23 cellular contexts compared by ENCODE assay signal in genomic region chr7:23003505-23004246, GRCh38. TPM values are rescaled to one million over a fixed set of nuclear protein-coding genes. Genes with fewer than 3 reads are reported as not detected.
DNase-seq lines count a peak whose midpoint lies in the region; ATAC-seq and TF ChIP-seq lines count a peak whose summit lies in the region.
"Had no signal": no experiment of that assay in that cellular context is flagged by ENCODE, and none has a peak within 500 bp of the region (broad histone marks: within the 10 kb centered on the region; RNA-seq: fewer than 3 reads in every experiment).

No MANE protein-coding gene starts in this region.

- no peaks in the 10 kb centered on the region for H4K20me1 ChIP-seq in MM.1S (ENCODE audit: insufficient read depth, low read length)
- H4K20me1 ChIP-seq in OCI-LY7 (ENCODE audit: insufficient read depth, low read length) = peaks cover 25% of the 10 kb centered on the region

- no peak for TF ChIP-seq CTCF in MM.1S (IDR thresholded peaks at IDR 0.05; ENCODE audit: low read length)
- TF ChIP-seq CTCF in chondrocyte (IDR thresholded peaks at IDR 0.05) = no peak
- TF ChIP-seq CTCF in retinal pigment epithelial cell (conservative IDR thresholded peaks at IDR 0.05; ENCODE audit: low read depth, low read length) = no peak
- TF ChIP-seq CTCF in OCI-LY7 (conservative IDR thresholded peaks at IDR 0.05; ENCODE audit: low read length) = no peak

- no peak overlapping the region for H3K4me3 Mint-ChIP-seq in chondrocyte (ENCODE audit: unreplicated experiment)
- H3K4me3 Mint-ChIP-seq: activated naive CD8-positive, alpha-beta T cell treated with anti-CD3 and anti-CD28 coated beads for 36 hours; immature natural killer cell had no signal

- no peaks in the 10 kb centered on the region for H3K9me3 ChIP-seq in MM.1S (replicated peaks; ENCODE audit: insufficient read depth, low read length)
- H3K9me3 ChIP-seq in OCI-LY7 (ENCODE audit: low read length) = no peaks in the 10 kb centered on the region
- H3K9me3 ChIP-seq: A549, colonic mucosa, left lung, uterus had no signal

- H3K79me2 ChIP-seq in MM.1S (ENCODE audit: low read length) (peaks cover 94% of the 10 kb centered on the region), OCI-LY7 (ENCODE audit: insufficient read depth, low read depth, low read length) (peaks cover 100% of the 10 kb centered on the region)

- ATAC-seq in esophagus mucosa (no peak), Right ventricle myocardium inferior (no peak)
- ATAC-seq: A549, left lung had no signal

- intact Hi-C loops in OCI-LY7 (cut with micrococcal nuclease; ENCODE audit: unreplicated experiment) = no loop called here
- intact Hi-C loops in Right ventricle myocardium inferior (cut with DNase I) = no loop called here

- DNase-seq in DMS 273 (lab: John Stamatoyannopoulos, UW; ENCODE audit: unreplicated experiment) (peak; percentile 48), MM.1S (no peak), chondrocyte (ENCODE audit: low spot score) (no peak), retinal pigment epithelial cell (ENCODE audit: low read depth) (no peak), RKO (ENCODE audit: low spot score) (no peak), OCI-LY7 (ENCODE audit: low spot score) (no peak), Right ventricle myocardium inferior (ENCODE audit: missing footprints) (no peak)
- DNase-seq: activated CD4-positive, CD25-positive, alpha-beta regulatory T cell treated with anti-CD3 and anti-CD28 coated beads, Interleukin-2, amount 50 U/mL, for 72 hours; activated CD8-positive, alpha-beta memory T cell treated with anti-CD3 and anti-CD28 coated beads for 24 hours; activated naive CD8-positive, alpha-beta T cell treated with anti-CD3 and anti-CD28 coated beads for 36 hours; colonic mucosa; immature natural killer cell; left lung; NCI-H187; NCI-H2227 treated with DMSO at 0.1 percent for 48 hours; stimulated activated CD8-positive, alpha-beta memory T cell treated with anti-CD3 and anti-CD28 coated beads, Interleukin-4, amount 100 ng/mL, for 48 hours; uterus had no signal

- H3F3A ChIP-seq in MM.1S (ENCODE audit: insufficient read depth, low read length) = peaks cover 26% of the 10 kb centered on the region

- peaks cover 38% of the 10 kb centered on the region for H3K4me1 Mint-ChIP-seq in chondrocyte (ENCODE audit: low read depth)

- H3K4me1 ChIP-seq in MM.1S (ENCODE audit: low read length) (peaks cover 47% of the 10 kb centered on the region), OCI-LY7 (ENCODE audit: insufficient read depth, low read length, poor library complexity, severe bottlenecking) (peaks cover 50% of the 10 kb centered on the region)
- H3K4me1 ChIP-seq: A549, colonic mucosa, left lung, uterus had no signal

- no peak overlapping the region for H3K9ac ChIP-seq in MM.1S (ENCODE audit: low read length)

- H2AFZ ChIP-seq in MM.1S (ENCODE audit: low read length) = no peak overlapping the region
- no peak overlapping the region for H2AFZ ChIP-seq in OCI-LY7 (ENCODE audit: low read length)

- POLR2A ChIA-PET in OCI-LY7 (lab: Charles Lee) = interaction anchor here (0.6 to 3.8 kb wide), 6 partner anchors 9 to 128 kb away, joined by 3 to 24 read pairs (median 6); no protein-coding TSS in a partner anchor

- no TSS peak for BruUV-seq in OCI-LY7 (replicated peaks; lab: Mats Ljungman, UMichigan)

- no peaks in the 10 kb centered on the region for H3K36me3 Mint-ChIP-seq in chondrocyte (ENCODE audit: low read depth)
- H3K36me3 Mint-ChIP-seq: brain, immature natural killer cell had no signal

- no peaks in the 10 kb centered on the region for H3K27me3 Mint-ChIP-seq in chondrocyte (ENCODE audit: low read depth)
- H3K27me3 Mint-ChIP-seq: activated naive CD8-positive, alpha-beta T cell treated with anti-CD3 and anti-CD28 coated beads for 36 hours; brain had no signal

- H3K9me3 Mint-ChIP-seq in chondrocyte (ENCODE audit: low read depth) = no peaks in the 10 kb centered on the region
- H3K9me3 Mint-ChIP-seq: activated naive CD8-positive, alpha-beta T cell treated with anti-CD3 and anti-CD28 coated beads for 36 hours; brain; immature natural killer cell had no signal

- H3K4me3 ChIP-seq in MM.1S (ENCODE audit: low read length) (no peak overlapping the region), retinal pigment epithelial cell (ENCODE audit: low read length) (peak overlapping the region; percentile 1), OCI-LY7 (ENCODE audit: low read depth, low read length, poor library complexity, severe bottlenecking) (no peak overlapping the region)
- H3K4me3 ChIP-seq: A549, colonic mucosa, K562, left lung, uterus had no signal

- H3K36me3 ChIP-seq in MM.1S (replicated peaks; ENCODE audit: insufficient read depth, low read length) (no peaks in the 10 kb centered on the region), OCI-LY7 (ENCODE audit: insufficient read depth, low read length) (peaks cover 18% of the 10 kb centered on the region)
- H3K36me3 ChIP-seq: colonic mucosa, left lung, uterus had no signal

- H3K9me2 ChIP-seq in MM.1S (replicated peaks; ENCODE audit: insufficient read depth, low read length) = no peaks in the 10 kb centered on the region
- no peaks in the 10 kb centered on the region; the same call in 1 of the 2 replicates for H3K9me2 ChIP-seq in OCI-LY7 (ENCODE audit: insufficient read depth, low read length)

- no peaks in the 10 kb centered on the region for H3K27me3 ChIP-seq in MM.1S (replicated peaks; ENCODE audit: insufficient read depth, low read length)
- H3K27me3 ChIP-seq: colonic mucosa, left lung, uterus had no signal

- H3K27ac ChIP-seq in MM.1S (ENCODE audit: low read length) (no peak overlapping the region), OCI-LY7 (ENCODE audit: low read depth, low read length, poor library complexity, severe bottlenecking) (no peak overlapping the region)
- H3K27ac ChIP-seq: A549, C4-2B, colonic mucosa, HL-60 had no signal

- H3K4me2 ChIP-seq in MM.1S (ENCODE audit: low read depth, low read length) (peak overlapping the region; percentile 22; the same call in 1 of the 2 replicates), OCI-LY7 (ENCODE audit: low read length) (no peak overlapping the region)
- H3K4me2 ChIP-seq: A549 had no signal

- CTCF ChIA-PET in OCI-LY7 (lab: Charles Lee; ENCODE audit: unreplicated experiment) = no interaction called here

- H3K27ac Mint-ChIP-seq in chondrocyte (ENCODE audit: unreplicated experiment) = peak overlapping the region; percentile 75
- H3K27ac Mint-ChIP-seq: activated naive CD8-positive, alpha-beta T cell treated with anti-CD3 and anti-CD28 coated beads for 36 hours; brain; immature natural killer cell had no signal

RNA-seq across cellular contexts. Expression of gene HYCC1, which starts 10.3 kb away (rescaled TPM):
- total RNA-seq in chondrocyte (51.5 to 54.9 TPM (median 54.9 TPM) in 3 replicates), esophagus mucosa (44.2 TPM), OCI-LY7 (2022) (157 and 171 TPM in 2 replicates), Right ventricle myocardium inferior (40.8 TPM)
- total RNA-seq in OCI-LY7 (2014; rRNA removed; shearing (Covaris generic)) = 43.3 and 69.9 TPM in 2 replicates
